In genomic region chr10:43727935-43728334, GRCh38 we compare ENCODE assay signal across 25 cellular contexts.
A peak's percentile ranks its signal among the peaks of the same experiment; 100 is the strongest.
DNase-seq lines count a peak whose midpoint lies in the region; ATAC-seq, FAIRE-seq and TF ChIP-seq lines count a peak whose summit lies in the region.
"Had no signal": no experiment of that assay in that cellular context is flagged by ENCODE, and none has a peak within 500 bp of the region (broad histone marks: within the 10 kb centered on the region; RNA-seq: fewer than 3 reads in every experiment).

No MANE protein-coding gene starts in this region.

- 0 out of 2 replicates have a peak, but pooled peaks cover 3% of the 10 kb centered on the region for H3K9me2 ChIP-seq in GM23338 (ENCODE audit: insufficient read depth)
- H3K9me2 ChIP-seq in MM.1S (replicated peaks; ENCODE audit: insufficient read depth, low read length), result no peaks in the 10 kb centered on the region

- 1% methylated on average over 21 of the region's 21 CpGs for WGBS in K562 (ENCODE audit: insufficient coverage, low coverage, missing lambda C conversion rate)
- WGBS in spleen, 5 donors, result 85 to 89% (median 87%) methylated on average over 21 of the region's 21 CpGs

- H4K20me1 ChIP-seq in GM23338 (replicated peaks; ENCODE audit: insufficient read depth) (no peaks in the 10 kb centered on the region), K562 (replicated peaks; ENCODE audit: control insufficient read depth, insufficient read depth, low read length) (no peaks in the 10 kb centered on the region), MM.1S (ENCODE audit: insufficient read depth, low read length) (no peaks in the 10 kb centered on the region)
- H4K20me1 ChIP-seq: BLaER1 treated with 17β-estradiol and CSF1 and Interleukin-3, amounts not matched to agents 10 nM and 100 nM had no signal

- no peak overlapping the region for H3K4me3 ChIP-seq in GM23338
- no peak overlapping the region for H3K4me3 ChIP-seq in K562
- no peak overlapping the region for H3K4me3 ChIP-seq in spleen
- no peak overlapping the region for H3K4me3 ChIP-seq in MM.1S (ENCODE audit: low read length)
- H3K4me3 ChIP-seq: A549; BLaER1 treated with 17β-estradiol and CSF1 and Interleukin-3, amounts not matched to agents 10 nM and 100 nM; GM12878; HAP-1 had no signal

- no peak overlapping the region for H3K27ac Mint-ChIP-seq in GM23338
- H3K27ac Mint-ChIP-seq: CD14-positive monocyte; CD4-positive, alpha-beta T cell; CD8-positive, alpha-beta memory T cell; HFFc6 had no signal

- H3K36me3 Mint-ChIP-seq in GM23338 (ENCODE audit: low read depth), result no peaks in the 10 kb centered on the region
- H3K36me3 Mint-ChIP-seq: CD14-positive monocyte had no signal

- peak; percentile 35 for FAIRE-seq in K562 (lab: Jason Lieb, UNC)
- FAIRE-seq: A549, D721Med, GM12878, H54 had no signal

- in situ Hi-C loops in K562 (cut with MboI), result no loop called here

- H2AFZ ChIP-seq in GM23338 (0 out of 2 replicates have a peak overlapping the region, but pooled peaks have one; percentile 1), K562 (ENCODE audit: low read depth, low read length) (no peak overlapping the region), MM.1S (ENCODE audit: low read length) (no peak overlapping the region)

- TF ChIP-seq EP300 in K562 (IDR thresholded peaks at IDR 0.05; ENCODE audit: low read length), result no peak

- H3K9me1 ChIP-seq in K562 (ENCODE audit: control insufficient read depth, insufficient read depth, low read length), result no peaks in the 10 kb centered on the region

- TF ChIP-seq POLR2A in K562 (conservative IDR thresholded peaks at IDR 0.05) (no peak), spleen (IDR thresholded peaks at IDR 0.05) (no peak)

- H3F3A ChIP-seq in GM23338 (replicated peaks; ENCODE audit: low read depth) (no peaks in the 10 kb centered on the region), MM.1S (ENCODE audit: insufficient read depth, low read length) (no peaks in the 10 kb centered on the region)

- no peak for TF ChIP-seq CTCF in GM23338 (conservative IDR thresholded peaks at IDR 0.05; ENCODE audit: low read depth in 2 of 2)
- no peak for TF ChIP-seq CTCF in K562 (IDR thresholded peaks at IDR 0.05 in 2 of 3, conservative IDR thresholded peaks at IDR 0.05 in 1 of 3; ENCODE audit: insufficient read depth in 2 of 3, low read depth in 1 of 3, low read length in 3 of 3)
- no peak for TF ChIP-seq CTCF in spleen (IDR thresholded peaks at IDR 0.05 in 8 of 11, conservative IDR thresholded peaks at IDR 0.05 in 3 of 11)
- no peak for TF ChIP-seq CTCF in MM.1S (IDR thresholded peaks at IDR 0.05; ENCODE audit: low read length)

- H3K4me3 Mint-ChIP-seq in GM23338, result no peak overlapping the region
- H3K4me3 Mint-ChIP-seq: CD14-positive monocyte; CD4-positive, alpha-beta T cell; CD8-positive, alpha-beta memory T cell; HFFc6 had no signal

- no peak overlapping the region for H3K4me2 ChIP-seq in GM23338
- H3K4me2 ChIP-seq in K562 (ENCODE audit: insufficient read depth, low read length), result no peak overlapping the region
- H3K4me2 ChIP-seq in MM.1S (ENCODE audit: low read depth, low read length), result no peak overlapping the region
- H3K4me2 ChIP-seq: A549; BLaER1 treated with 17β-estradiol and CSF1 and Interleukin-3, amounts not matched to agents 10 nM and 100 nM had no signal

- H3K9me3 ChIP-seq in K562 (replicated peaks; ENCODE audit: control insufficient read depth, insufficient read depth, low read depth, low read length) (no peaks in the 10 kb centered on the region), spleen (peaks cover 5 to 80% (median 63%) of the 10 kb centered on the region in 8 donors), MM.1S (replicated peaks; ENCODE audit: insufficient read depth, low read length) (no peaks in the 10 kb centered on the region)
- H3K9me3 ChIP-seq: A549, BE2C, HAP-1 had no signal

- DNase-seq in GM23338 (ENCODE audit: low spot score) (no peak), K562 (ENCODE audit: extremely low read depth in 1 of 4, low spot score in 3 of 4) (no peak), spleen (peak; percentile 38), MM.1S (no peak), NK-92 (lab: John Stamatoyannopoulos, UW; ENCODE audit: unreplicated experiment) (no peak)
- DNase-seq: 8988T; ACHN; AML-193; BE2C; CD4-positive, alpha-beta T cell; CD8-positive, alpha-beta memory T cell; DMS 273 treated with DMSO at 0.1 percent for 48 hours; DMS79; EL; GDM1; GOT3; HFFc6 had no signal

- CTCF ChIA-PET in K562 (lab: Yijun Ruan, JAX; ENCODE audit: low intra/inter-chr PET ratio), result no interaction called here

- intact Hi-C loops in K562 (cut with micrococcal nuclease) (no loop called here), spleen (cut with DNase I; ENCODE audit: low total_unique reads) (no loop called here)

- no peaks in the 10 kb centered on the region for H3K79me2 ChIP-seq in GM23338 (replicated peaks; ENCODE audit: insufficient read depth)
- H3K79me2 ChIP-seq in K562 (ENCODE audit: control insufficient read depth, insufficient read depth, low read length), result no peaks in the 10 kb centered on the region
- H3K79me2 ChIP-seq in MM.1S (ENCODE audit: low read length), result no peaks in the 10 kb centered on the region

- H3K27me3 ChIP-seq in GM23338 (ENCODE audit: insufficient read depth) (no peaks in the 10 kb centered on the region), K562 (ENCODE audit: control insufficient read depth in 2 of 2, insufficient read depth in 2 of 2, low read length in 2 of 2) (peaks cover 6 to 17% of the 10 kb centered on the region in 2 experiments; a peak in 3 of 5 replicates), spleen (replicated peaks in 1 of 7) (no peaks in the 10 kb centered on the region), MM.1S (replicated peaks; ENCODE audit: insufficient read depth, low read length) (no peaks in the 10 kb centered on the region)
- H3K27me3 ChIP-seq: BE2C; BLaER1 treated with 17β-estradiol and CSF1 and Interleukin-3, amounts not matched to agents 10 nM and 100 nM had no signal

- H3K36me3 ChIP-seq in GM23338 (ENCODE audit: insufficient read depth) (no peaks in the 10 kb centered on the region), K562 (ENCODE audit: control insufficient read depth, insufficient read depth, low read length) (no peaks in the 10 kb centered on the region), spleen (no peaks in the 10 kb centered on the region), MM.1S (replicated peaks; ENCODE audit: insufficient read depth, low read length) (no peaks in the 10 kb centered on the region)
- H3K36me3 ChIP-seq: BE2C, HAP-1 had no signal

- no peaks in the 10 kb centered on the region for H3K4me1 Mint-ChIP-seq in GM23338
- H3K4me1 Mint-ChIP-seq: CD14-positive monocyte; CD8-positive, alpha-beta memory T cell had no signal

- no TSS peak for BruUV-seq in K562 (replicated peaks; lab: Mats Ljungman, UMichigan)

- H3K9ac ChIP-seq in K562 (ENCODE audit: insufficient read depth in 1 of 2, low read depth in 2 of 2, low read length in 2 of 2), result no peak overlapping the region
- H3K9ac ChIP-seq in MM.1S (ENCODE audit: low read length), result no peak overlapping the region
- H3K9ac ChIP-seq: BLaER1 treated with 17β-estradiol and CSF1 and Interleukin-3, amounts not matched to agents 10 nM and 100 nM had no signal

- no peaks in the 10 kb centered on the region for H3K27me3 Mint-ChIP-seq in GM23338 (ENCODE audit: insufficient read depth, low read depth, poor library complexity)

- H3K4me1 ChIP-seq in GM23338 (ENCODE audit: insufficient read depth) (no peaks in the 10 kb centered on the region), K562 (replicated peaks in 1 of 2; ENCODE audit: control insufficient read depth in 2 of 2, insufficient read depth in 2 of 2, low read length in 2 of 2) (peaks cover 0 to 9% of the 10 kb centered on the region in 2 experiments; a peak in 1 of 5 replicates), spleen (no peaks in the 10 kb centered on the region), MM.1S (ENCODE audit: low read length) (no peaks in the 10 kb centered on the region)
- H3K4me1 ChIP-seq: A549, BE2C, HAP-1 had no signal

- H3K27ac ChIP-seq in GM23338 (ENCODE audit: low read depth) (no peak overlapping the region), K562 (ENCODE audit: extremely low read depth, low read depth, low read length) (no peak overlapping the region), spleen (no peak overlapping the region), MM.1S (ENCODE audit: low read length) (no peak overlapping the region)
- H3K27ac ChIP-seq: A549; BLaER1 treated with 17β-estradiol and CSF1 and Interleukin-3, amounts not matched to agents 10 nM and 100 nM had no signal

- peaks cover 58% of the 10 kb centered on the region for H3K9me3 Mint-ChIP-seq in GM23338

- no peak for TF ChIP-seq RAD21 in K562 (CRISPR knock-in tag; conservative IDR thresholded peaks at IDR 0.05 in 1 of 2, IDR thresholded peaks at IDR 0.05 in 1 of 2)

- ATAC-seq in GM23338, result no peak
- no peak for ATAC-seq in K562
- ATAC-seq in GM18520 (IDR thresholded peaks at IDR 0.05; ENCODE audit: unreplicated experiment), result no peak
- ATAC-seq: A549, GM12878 had no signal

- POLR2A ChIA-PET in K562 (lab: Yijun Ruan, JAX), result no interaction called here

TF ChIP-seq in GM23338, 12 proteins besides CTCF, POLR2A, EP300 and RAD21:
- TF ChIP-seq ETS1 (IDR thresholded peaks at IDR 0.05) (no peak), CREB1 (CRISPR knock-in tag; IDR thresholded peaks at IDR 0.05; ENCODE audit: low read depth) (no peak), ZNF114 (CRISPR knock-in tag; IDR thresholded peaks at IDR 0.05) (no peak), JUNB (IDR thresholded peaks at IDR 0.05; ENCODE audit: unreplicated experiment) (no peak)

TF ChIP-seq in K562, 482 proteins besides CTCF, POLR2A, EP300 and RAD21 (continues in another document):
- TF ChIP-seq ZNF57 (CRISPR knock-in tag; IDR thresholded peaks at IDR 0.05) (no peak), ILF3 (IDR thresholded peaks at IDR 0.05; ENCODE audit: borderline replicate concordance) (no peak), LARP7 (IDR thresholded peaks at IDR 0.05) (no peak), SMARCE1 (IDR thresholded peaks at IDR 0.05) (no peak), HDAC6 (IDR thresholded peaks at IDR 0.05; ENCODE audit: low read depth, low read length) (no peak)
